1 cellular context compared by ENCODE assay signal in genomic region chr10:11147723-11148122, GRCh38.
TF ChIP-seq lines count a peak whose summit lies in the region.

No MANE protein-coding gene starts in this region.

TF ChIP-seq in WTC11, 78 proteins besides CTCF, POLR2A, EP300 and RAD21 (continued from another document):
- TF ChIP-seq ATF2 (CRISPR knock-in tag; IDR thresholded peaks at IDR 0.05; ENCODE audit: borderline replicate concordance, low read depth) (no peak), NFYB (CRISPR knock-in tag; conservative IDR thresholded peaks at IDR 0.05; ENCODE audit: low read depth) (no peak), ZNF532 (CRISPR knock-in tag; IDR thresholded peaks at IDR 0.05; ENCODE audit: borderline replicate concordance) (no peak), ZBTB21 (CRISPR knock-in tag; IDR thresholded peaks at IDR 0.05; ENCODE audit: borderline replicate concordance) (no peak)
